In the genomic region with DNA sequence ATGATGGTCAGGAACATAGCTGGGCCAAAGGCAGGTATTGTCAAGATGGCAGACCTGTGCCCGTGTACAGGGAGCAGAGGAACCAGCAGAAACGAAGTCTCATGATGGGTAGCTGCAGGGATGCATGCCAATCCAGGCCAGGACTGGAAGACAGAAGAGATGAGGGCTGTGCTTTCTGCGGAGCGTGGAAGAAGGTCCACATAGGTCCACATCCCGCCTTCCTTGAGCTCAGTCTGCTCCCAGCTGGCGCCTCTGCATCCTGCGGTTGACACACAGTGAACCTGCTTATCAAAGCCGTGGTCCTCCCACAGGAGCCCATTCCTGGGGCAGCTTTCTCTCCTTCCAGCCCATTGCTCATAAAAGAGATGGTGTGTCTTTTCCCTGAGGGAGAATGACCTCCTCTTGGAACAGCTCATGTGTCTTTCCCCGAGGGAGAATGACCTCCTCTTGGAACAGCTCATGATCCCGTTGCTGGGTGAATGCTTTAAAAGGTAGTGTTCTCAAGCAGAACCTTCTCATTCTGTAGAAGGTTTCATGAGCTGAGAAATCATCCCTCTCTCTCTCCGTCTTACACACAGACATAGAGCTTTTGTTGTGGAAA, we compare ENCODE assay signal across 26 cellular contexts.
"Had no signal": no experiment of that assay in that cellular context is flagged by ENCODE, and none has a peak within 500 bp of the region (broad histone marks: within the 10 kb centered on the region; RNA-seq: fewer than 3 reads in every experiment).

No MANE protein-coding gene starts in this region.

- FAIRE-seq: keratinocyte, pancreas, TTC549 had no signal

- H3K27ac ChIP-seq: adrenal gland, ascending aorta, brain microvascular endothelial cell, heart right ventricle, left lung, pancreas, psoas muscle, thyroid gland, upper lobe of right lung had no signal

- H3K36me3 Mint-ChIP-seq: activated naive CD4-positive, alpha-beta T cell treated with anti-CD3 and anti-CD28 coated beads, Interleukin-2, amount 50 U/mL, for 72 hours; natural killer cell had no signal

- H3K4me1 ChIP-seq: adrenal gland, ascending aorta, heart right ventricle, left lung, pancreas, psoas muscle, thyroid gland, upper lobe of right lung had no signal

- H3K4me3 Mint-ChIP-seq: natural killer cell; stimulated activated naive CD8-positive, alpha-beta T cell treated with anti-CD3 and anti-CD28 coated beads, Interleukin-15, Interleukin-2, amounts not matched to agents 100 ng/mL and 50 ng/mL, for 24 hours had no signal

- H3K27me3 ChIP-seq: adrenal gland, ascending aorta, brain microvascular endothelial cell, thyroid gland had no signal

- H3K4me3 ChIP-seq: adrenal gland, ascending aorta, heart right ventricle, left lung, lung, pancreas, psoas muscle, thyroid gland, upper lobe of right lung had no signal

- DNase-seq: activated CD4-positive, alpha-beta T cell treated with anti-CD3 and anti-CD28 coated beads for 1 hour; activated T-cell treated with anti-CD3 and anti-CD28 coated beads, Interleukin-2, amount 50 U/mL, for 1 hour; adrenal gland; brain microvascular endothelial cell; central memory CD4-positive, alpha-beta T cell; dermis blood vessel endothelial cell; effector CD8-positive, alpha-beta T cell; erythroblast; foreskin fibroblast; heart right ventricle; left lung; natural killer cell; pancreas; psoas muscle; right cardiac atrium; stimulated activated CD4-positive, alpha-beta T cell treated with anti-CD3 and anti-CD28 coated beads, Interleukin-12 subunit alpha, Interleukin-12 subunit beta, amount 100 ng/mL, for 4 hours; stimulated activated CD4-positive, alpha-beta T cell treated with anti-CD3 and anti-CD28 coated beads, Interleukin-4, amount 100 ng/mL, for 4 hours; substantia nigra; thyroid gland; upper lobe of right lung had no signal

- H3K4me1 Mint-ChIP-seq: natural killer cell had no signal

- H3K36me3 ChIP-seq: adrenal gland, ascending aorta, brain microvascular endothelial cell, heart right ventricle, left lung, pancreas, thyroid gland, upper lobe of right lung had no signal

- H3K27ac Mint-ChIP-seq: activated naive CD4-positive, alpha-beta T cell treated with anti-CD3 and anti-CD28 coated beads, Interleukin-2, amount 50 U/mL, for 72 hours; natural killer cell; stimulated activated naive CD8-positive, alpha-beta T cell treated with anti-CD3 and anti-CD28 coated beads, Interleukin-15, Interleukin-2, amounts not matched to agents 100 ng/mL and 50 ng/mL, for 24 hours had no signal

- H3K9me3 ChIP-seq: adrenal gland, ascending aorta, pancreas, psoas muscle, thyroid gland, upper lobe of right lung had no signal
